Comparison of ENCODE assay signal across 20 cellular contexts in genomic region chr14:98692832-98693231, GRCh38.
A peak's percentile ranks its signal among the peaks of the same experiment; 100 is the strongest.
DNase-seq lines count a peak whose midpoint lies in the region; ATAC-seq and TF ChIP-seq lines count a peak whose summit lies in the region.
"Had no signal": no experiment of that assay in that cellular context is flagged by ENCODE, and none has a peak within 500 bp of the region (broad histone marks: within the 10 kb centered on the region; RNA-seq: fewer than 3 reads in every experiment).

No MANE protein-coding gene starts in this region.

- H3K9me3 ChIP-seq in RWPE2 (ENCODE audit: severe bottlenecking) (no peaks in the 10 kb centered on the region), lung (ENCODE audit: control insufficient read depth in 2 of 2, insufficient read depth in 1 of 2, low read length in 1 of 2) (peaks cover 0 to 5% of the 10 kb centered on the region in 2 donors), osteoblast (ENCODE audit: low read depth, low read length) (no peaks in the 10 kb centered on the region)
- H3K9me3 ChIP-seq: Caco-2, esophagus squamous epithelium, lower lobe of right lung, prostate gland had no signal

- no peaks in the 10 kb centered on the region for H3K79me2 ChIP-seq in osteoblast (ENCODE audit: insufficient read depth, low read length)

- H3K36me3 ChIP-seq in RWPE2 (ENCODE audit: low read depth) (no peaks in the 10 kb centered on the region), lung (ENCODE audit: control insufficient read depth in 2 of 2, insufficient read depth in 2 of 2, low read length in 2 of 2) (no peaks in the 10 kb centered on the region), osteoblast (ENCODE audit: insufficient read depth, low read length) (no peaks in the 10 kb centered on the region)
- H3K36me3 ChIP-seq: BLaER1 treated with 17β-estradiol and CSF1 and Interleukin-3, amounts not matched to agents 10 nM and 100 nM; esophagus squamous epithelium; lower lobe of right lung; prostate gland; upper lobe of left lung had no signal

- CTCF ChIA-PET in activated CD8-positive, alpha-beta memory T cell treated with anti-CD3 and anti-CD28 coated beads, Interleukin-2, amount 10 ng/mL, durations not matched to agents 7 days and 5 days (lab: Charles Lee): interaction anchor here (1.9 kb wide), 1 partner anchor 538 kb away, joined by 4 read pairs; no protein-coding TSS in a partner anchor

- H3K4me3 ChIP-seq in GM12865 (ENCODE audit: low read depth, low read length) (no peak overlapping the region), RWPE2 (ENCODE audit: severe bottlenecking) (no peak overlapping the region), lung (no peak overlapping the region), osteoblast (ENCODE audit: insufficient read depth, low read length) (no peak overlapping the region)
- H3K4me3 ChIP-seq: BLaER1 treated with 17β-estradiol and CSF1 and Interleukin-3, amounts not matched to agents 10 nM and 100 nM; esophagus squamous epithelium; lower lobe of right lung; prostate gland; upper lobe of left lung had no signal

- peaks cover 7% of the 10 kb centered on the region for H3K4me1 Mint-ChIP-seq in activated CD8-positive, alpha-beta memory T cell treated with anti-CD3 and anti-CD28 coated beads, Interleukin-2, amount 10 ng/mL, durations not matched to agents 7 days and 5 days

- H3K4me1 ChIP-seq in RWPE2 (ENCODE audit: insufficient read depth, poor library complexity, severe bottlenecking) (no peaks in the 10 kb centered on the region), lung (ENCODE audit: control insufficient read depth in 2 of 2, insufficient read depth in 2 of 2, low read length in 2 of 2) (no peaks in the 10 kb centered on the region), osteoblast (ENCODE audit: insufficient read depth, low read length) (no peaks in the 10 kb centered on the region)
- H3K4me1 ChIP-seq: BLaER1 treated with 17β-estradiol and CSF1 and Interleukin-3, amounts not matched to agents 10 nM and 100 nM; Caco-2; esophagus squamous epithelium; lower lobe of right lung; prostate gland; upper lobe of left lung had no signal

- peak; percentile 63 for ATAC-seq in activated CD8-positive, alpha-beta memory T cell treated with anti-CD3 and anti-CD28 coated beads, Interleukin-2, amount 10 ng/mL, durations not matched to agents 7 days and 5 days
- ATAC-seq in RWPE2 (ENCODE audit: low read depth) (peak; percentile 72), lung (ENCODE audit: insufficient read depth, low FRiP score) (no peak), HG03469 (IDR thresholded peaks at IDR 0.05; ENCODE audit: unreplicated experiment) (no peak)
- ATAC-seq: HCT116, lower lobe of right lung had no signal

- H3K27ac Mint-ChIP-seq in activated CD8-positive, alpha-beta memory T cell treated with anti-CD3 and anti-CD28 coated beads, Interleukin-2, amount 10 ng/mL, durations not matched to agents 7 days and 5 days: no peak overlapping the region
- H3K27ac Mint-ChIP-seq: activated naive CD8-positive, alpha-beta T cell had no signal

- TF ChIP-seq CTCF in GM12865 (IDR thresholded peaks at IDR 0.05; ENCODE audit: insufficient read depth, low read depth, low read length, missing control alignments) (no peak), RWPE2 (IDR thresholded peaks at IDR 0.05; ENCODE audit: poor library complexity, severe bottlenecking) (no peak), lung (IDR thresholded peaks at IDR 0.05; ENCODE audit: control extremely low read depth, extremely low read depth) (no peak), osteoblast (IDR thresholded peaks at IDR 0.05; ENCODE audit: extremely low read depth, low read depth, low read length) (no peak)

- H3K27ac ChIP-seq in RWPE2 (ENCODE audit: poor library complexity, severe bottlenecking) (no peak overlapping the region), lung (ENCODE audit: low read depth in 1 of 2, low read length in 1 of 2) (no peak overlapping the region), osteoblast (ENCODE audit: low read depth, low read length) (no peak overlapping the region)
- H3K27ac ChIP-seq: BLaER1 treated with 17β-estradiol and CSF1 and Interleukin-3, amounts not matched to agents 10 nM and 100 nM; esophagus squamous epithelium; lower lobe of right lung; prostate gland; upper lobe of left lung had no signal

- H3K9me3 Mint-ChIP-seq in activated CD8-positive, alpha-beta memory T cell treated with anti-CD3 and anti-CD28 coated beads, Interleukin-2, amount 10 ng/mL, durations not matched to agents 7 days and 5 days (ENCODE audit: low read depth): peaks cover 8% of the 10 kb centered on the region

- no peak overlapping the region for H3K4me3 Mint-ChIP-seq in activated CD8-positive, alpha-beta memory T cell treated with anti-CD3 and anti-CD28 coated beads, Interleukin-2, amount 10 ng/mL, durations not matched to agents 7 days and 5 days
- H3K4me3 Mint-ChIP-seq: activated naive CD8-positive, alpha-beta T cell had no signal

- H3K27me3 ChIP-seq in RWPE2 (ENCODE audit: insufficient read depth, poor library complexity, severe bottlenecking) (no peaks in the 10 kb centered on the region), lung (ENCODE audit: control insufficient read depth, insufficient read depth) (no peaks in the 10 kb centered on the region), osteoblast (ENCODE audit: insufficient read depth, low read length) (no peaks in the 10 kb centered on the region)
- H3K27me3 ChIP-seq: BLaER1 treated with 17β-estradiol and CSF1 and Interleukin-3, amounts not matched to agents 10 nM and 100 nM; esophagus squamous epithelium; upper lobe of left lung had no signal

- peaks cover 9% of the 10 kb centered on the region for H3K36me3 Mint-ChIP-seq in activated CD8-positive, alpha-beta memory T cell treated with anti-CD3 and anti-CD28 coated beads, Interleukin-2, amount 10 ng/mL, durations not matched to agents 7 days and 5 days

- 69 to 71% methylated on average over 5 of the region's 5 CpGs for WGBS in lung, 2 donors

- H3K27me3 Mint-ChIP-seq in activated CD8-positive, alpha-beta memory T cell treated with anti-CD3 and anti-CD28 coated beads, Interleukin-2, amount 10 ng/mL, durations not matched to agents 7 days and 5 days: no peaks in the 10 kb centered on the region
- H3K27me3 Mint-ChIP-seq: activated naive CD8-positive, alpha-beta T cell had no signal

- peak; percentile 52 for DNase-seq in activated CD8-positive, alpha-beta memory T cell treated with anti-CD3 and anti-CD28 coated beads, Interleukin-2, amount 10 ng/mL, durations not matched to agents 7 days and 5 days
- no peak for DNase-seq in activated CD8-positive, alpha-beta memory T cell treated with anti-CD3 and anti-CD28 coated beads, Interleukin-2, amount 50 U/mL, for 4 hours
- DNase-seq in GM12865 (ENCODE audit: low read depth) (peak; percentile 4), RWPE2 (ENCODE audit: low spot score) (no peak), lung (ENCODE audit: low spot score) (peak; percentile 4), osteoblast (ENCODE audit: insufficient read length, low spot score, missing footprints) (no peak)
- DNase-seq: Caco-2; DMS79 treated with DMSO at 0.1 percent for 48 hours; effector CD4-positive, alpha-beta T cell; esophagus squamous epithelium; lower lobe of right lung; MM.1S; NCI-H1436; NCI-H524; upper lobe of left lung had no signal

- no peak overlapping the region for H2AFZ ChIP-seq in osteoblast (ENCODE audit: low read length)

- H4K20me1 ChIP-seq in osteoblast (ENCODE audit: insufficient read depth, low read length): no peaks in the 10 kb centered on the region
- H4K20me1 ChIP-seq: BLaER1 treated with 17β-estradiol and CSF1 and Interleukin-3, amounts not matched to agents 10 nM and 100 nM had no signal

- no peak overlapping the region for H3K4me2 ChIP-seq in osteoblast (ENCODE audit: insufficient read depth, low read length)
- H3K4me2 ChIP-seq: BLaER1 treated with 17β-estradiol and CSF1 and Interleukin-3, amounts not matched to agents 10 nM and 100 nM had no signal

Comparison
In these comparisons a context has a peak if more than half of its experiments do, and no peak if none do; other contexts are left out.
1. DNase-seq: peak in activated CD8-positive, alpha-beta memory T cell treated with anti-CD3 and anti-CD28 coated beads, Interleukin-2, amount 10 ng/mL, durations not matched to agents 7 days and 5 days (single experiment), GM12865 (single experiment) and lung (single experiment); none in activated CD8-positive, alpha-beta memory T cell treated with anti-CD3 and anti-CD28 coated beads, Interleukin-2, amount 50 U/mL, for 4 hours (single experiment), RWPE2 (single experiment) and osteoblast (single experiment).
2. ATAC-seq: peak in activated CD8-positive, alpha-beta memory T cell treated with anti-CD3 and anti-CD28 coated beads, Interleukin-2, amount 10 ng/mL, durations not matched to agents 7 days and 5 days (single experiment) and RWPE2 (single experiment); none in lung (single experiment) and HG03469 (single experiment).